In genomic region chr12:111590552-111590951, GRCh38 we compare ENCODE assay signal across 29 cellular contexts.
"Had no signal": no experiment of that assay in that cellular context is flagged by ENCODE, and none has a peak within 500 bp of the region (broad histone marks: within the 10 kb centered on the region; RNA-seq: fewer than 3 reads in every experiment).

No MANE protein-coding gene starts in this region.

- H3K27ac Mint-ChIP-seq: natural killer cell treated with Interleukin-12 subunit alpha and Interleukin-12 subunit beta and Interleukin-15 and Interleukin-18, amount 100 ng/mL, for 72 hours; nephron progenitor cell; progenitor cell of endocrine pancreas; stimulated activated effector memory CD8-positive, alpha-beta T cell treated with anti-CD3 and anti-CD28 coated beads, Interleukin-12 subunit alpha, Interleukin-12 subunit beta, amount 100 ng/mL, for 72 hours; stimulated activated naive B cell treated with anti-CD40 and anti-IgM and Interleukin-4, amounts not matched to agents 10 μg/mL and 1 μg/mL and 100 μg/mL, for 72 hours; stimulated activated naive CD8-positive, alpha-beta T cell treated with anti-CD3 and anti-CD28 coated beads, Interleukin-15, Interleukin-2, amounts not matched to agents 100 ng/mL and 50 ng/mL, for 24 hours; type B pancreatic cell had no signal

- H3K36me3 ChIP-seq: neutrophil, ovary, right lobe of liver, sigmoid colon, thoracic aorta, thyroid gland, tibial nerve, upper lobe of right lung, uterus had no signal

- H3K27me3 Mint-ChIP-seq: naive thymus-derived CD8-positive, alpha-beta T cell; natural killer cell treated with Interleukin-12 subunit alpha and Interleukin-12 subunit beta and Interleukin-15 and Interleukin-18, amount 100 ng/mL, for 72 hours; progenitor cell of endocrine pancreas; stimulated activated naive B cell treated with anti-CD40 and anti-IgM and Interleukin-4, amounts not matched to agents 10 μg/mL and 1 μg/mL and 100 μg/mL, for 72 hours; stimulated activated naive CD8-positive, alpha-beta T cell treated with anti-CD3 and anti-CD28 coated beads, Interleukin-15, Interleukin-2, amounts not matched to agents 100 ng/mL and 50 ng/mL, for 24 hours; type B pancreatic cell had no signal

- H3K36me3 Mint-ChIP-seq: natural killer cell treated with Interleukin-12 subunit alpha and Interleukin-12 subunit beta and Interleukin-15 and Interleukin-18, amount 100 ng/mL, for 72 hours had no signal

- ATAC-seq: naive thymus-derived CD8-positive, alpha-beta T cell; natural killer cell treated with Interleukin-12 subunit alpha and Interleukin-12 subunit beta and Interleukin-15 and Interleukin-18, amount 100 ng/mL, for 72 hours; psoas muscle; right cardiac atrium; right lobe of liver; stimulated activated effector memory CD8-positive, alpha-beta T cell treated with anti-CD3 and anti-CD28 coated beads, Interleukin-12 subunit alpha, Interleukin-12 subunit beta, amount 100 ng/mL, for 72 hours; stimulated activated naive B cell treated with anti-CD40 and anti-IgM and Interleukin-4, amounts not matched to agents 10 μg/mL and 1 μg/mL and 100 μg/mL, for 72 hours; upper lobe of right lung had no signal

- H3K4me3 ChIP-seq: ovary, psoas muscle, right lobe of liver, sigmoid colon, stomach, thoracic aorta, thyroid gland, tibial nerve, upper lobe of right lung, uterus had no signal

- H3K9me3 ChIP-seq: neutrophil, ovary, psoas muscle, right lobe of liver, sigmoid colon, stomach, thoracic aorta, thyroid gland, tibial nerve, upper lobe of right lung, uterus had no signal

- H3K9me3 Mint-ChIP-seq: naive thymus-derived CD8-positive, alpha-beta T cell; natural killer cell treated with Interleukin-12 subunit alpha and Interleukin-12 subunit beta and Interleukin-15 and Interleukin-18, amount 100 ng/mL, for 72 hours; nephron progenitor cell; neural crest cell; stimulated activated effector memory CD8-positive, alpha-beta T cell treated with anti-CD3 and anti-CD28 coated beads, Interleukin-12 subunit alpha, Interleukin-12 subunit beta, amount 100 ng/mL, for 72 hours; stimulated activated naive B cell treated with anti-CD40 and anti-IgM and Interleukin-4, amounts not matched to agents 10 μg/mL and 1 μg/mL and 100 μg/mL, for 72 hours; stimulated activated naive CD8-positive, alpha-beta T cell treated with anti-CD3 and anti-CD28 coated beads, Interleukin-15, Interleukin-2, amounts not matched to agents 100 ng/mL and 50 ng/mL, for 24 hours; type B pancreatic cell had no signal

- DNase-seq: naive thymus-derived CD8-positive, alpha-beta T cell; nephron progenitor cell; nucleus accumbens; psoas muscle; right cardiac atrium; sigmoid colon; small intestine; stimulated activated CD4-positive, alpha-beta T cell treated with anti-CD3 and anti-CD28 coated beads, Interleukin-15, amount 100 ng/mL, for 24 hours; stimulated activated CD4-positive, alpha-beta T cell treated with anti-CD3 and anti-CD28 coated beads, Interleukin-2, amount 100 ng/mL, for 24 hours; stimulated activated CD4-positive, alpha-beta T cell treated with anti-CD3 and anti-CD28 coated beads, Interleukin-2, amount 100 ng/mL, for 48 hours; stimulated activated CD4-positive, alpha-beta T cell treated with anti-CD3 and anti-CD28 coated beads, Interleukin-4, amount 100 ng/mL, for 24 hours; stimulated activated naive B cell treated with anti-CD40 and anti-IgM and Interleukin-4, amounts not matched to agents 10 μg/mL and 1 μg/mL and 100 μg/mL, for 72 hours; stimulated activated naive CD4-positive, alpha-beta T cell treated with Interleukin-2 at 50 U/mL for 16 hours; stomach; thyroid gland; uterus had no signal

- H3K27ac ChIP-seq: neutrophil, ovary, parathyroid adenoma, psoas muscle, right lobe of liver, sigmoid colon, stomach, thoracic aorta, thyroid gland, tibial nerve, upper lobe of right lung, uterus had no signal

- H3K4me3 Mint-ChIP-seq: natural killer cell treated with Interleukin-12 subunit alpha and Interleukin-12 subunit beta and Interleukin-15 and Interleukin-18, amount 100 ng/mL, for 72 hours; nephron progenitor cell; neural crest cell; stimulated activated effector memory CD8-positive, alpha-beta T cell treated with anti-CD3 and anti-CD28 coated beads, Interleukin-12 subunit alpha, Interleukin-12 subunit beta, amount 100 ng/mL, for 72 hours; stimulated activated naive B cell treated with anti-CD40 and anti-IgM and Interleukin-4, amounts not matched to agents 10 μg/mL and 1 μg/mL and 100 μg/mL, for 72 hours; stimulated activated naive CD8-positive, alpha-beta T cell treated with anti-CD3 and anti-CD28 coated beads, Interleukin-15, Interleukin-2, amounts not matched to agents 100 ng/mL and 50 ng/mL, for 24 hours; type B pancreatic cell had no signal
